ENCODE assay signal across 1 cellular context in the genomic region with DNA sequence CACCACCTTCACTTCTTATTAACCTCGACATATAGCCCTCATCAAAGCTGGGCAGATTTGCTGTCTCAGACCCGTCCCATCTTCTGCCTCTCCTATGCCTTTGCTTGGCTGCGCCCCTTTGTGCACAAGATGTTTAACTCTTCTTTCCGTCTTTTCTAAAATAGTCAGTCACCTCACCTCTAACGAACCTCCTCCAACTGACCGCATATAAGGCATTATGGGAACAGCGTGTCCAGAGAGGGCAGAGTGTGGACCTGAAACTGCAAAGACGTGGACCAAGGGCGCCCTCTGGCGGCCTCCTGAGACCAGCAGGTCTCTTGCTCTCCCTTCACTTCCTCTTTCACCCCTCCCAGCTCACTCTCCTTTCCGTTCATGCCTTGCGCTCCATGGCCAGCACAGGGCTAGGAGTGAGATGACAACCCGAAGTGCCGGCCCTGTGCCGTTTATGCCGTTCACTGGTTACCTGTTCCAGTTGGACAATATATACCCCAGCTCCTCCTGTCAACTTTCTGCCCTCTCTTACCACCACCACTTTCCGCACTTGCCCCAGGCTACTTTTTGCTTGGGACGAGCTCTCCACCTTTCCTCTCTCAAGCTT.
TF ChIP-seq lines count a peak whose summit lies in the region.

No MANE protein-coding gene starts in this region.

TF ChIP-seq in HepG2, 621 proteins besides CTCF, POLR2A, EP300 and RAD21 (continued from another document and continues in another):
- no peak for TF ChIP-seq ZBTB1 (CRISPR knock-in tag; IDR thresholded peaks at IDR 0.05; ENCODE audit: borderline replicate concordance)
- TF ChIP-seq, protein P1, sequence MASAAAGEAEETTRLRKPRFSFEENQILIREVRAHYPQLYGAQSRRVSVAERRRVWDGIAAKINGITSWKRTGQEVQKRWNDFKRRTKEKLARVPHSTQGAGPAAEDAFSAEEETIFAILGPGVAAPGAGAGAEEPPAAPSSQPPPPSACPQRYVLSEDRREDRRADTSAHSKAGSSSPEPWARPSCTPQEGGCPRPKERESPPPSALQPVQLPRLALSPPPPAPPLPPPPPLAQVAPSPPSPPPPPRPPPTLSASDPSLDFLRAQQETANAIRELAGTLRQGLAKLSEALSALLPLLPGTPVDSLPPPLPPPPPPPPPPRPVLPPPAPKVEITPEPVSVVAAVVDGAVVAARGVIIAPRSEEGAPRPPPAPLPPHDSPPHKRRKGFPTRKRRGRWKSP (CRISPR knock-in tag; IDR thresholded peaks at IDR 0.05), result 0 out of 2 replicates have a peak, but pooled peaks have one; percentile 26
- no peak for TF ChIP-seq MTF1 (CRISPR knock-in tag; IDR thresholded peaks at IDR 0.05)
- no peak for TF ChIP-seq GTF3A (CRISPR knock-in tag; conservative IDR thresholded peaks at IDR 0.05)
- TF ChIP-seq ONECUT2 (CRISPR knock-in tag; IDR thresholded peaks at IDR 0.05), result no peak
- TF ChIP-seq, protein P2, sequence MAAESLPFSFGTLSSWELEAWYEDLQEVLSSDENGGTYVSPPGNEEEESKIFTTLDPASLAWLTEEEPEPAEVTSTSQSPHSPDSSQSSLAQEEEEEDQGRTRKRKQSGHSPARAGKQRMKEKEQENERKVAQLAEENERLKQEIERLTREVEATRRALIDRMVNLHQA (CRISPR knock-in tag; IDR thresholded peaks at IDR 0.05), result no peak
- TF ChIP-seq RFX3 (CRISPR knock-in tag; IDR thresholded peaks at IDR 0.05), result no peak
- TF ChIP-seq, protein P3, sequence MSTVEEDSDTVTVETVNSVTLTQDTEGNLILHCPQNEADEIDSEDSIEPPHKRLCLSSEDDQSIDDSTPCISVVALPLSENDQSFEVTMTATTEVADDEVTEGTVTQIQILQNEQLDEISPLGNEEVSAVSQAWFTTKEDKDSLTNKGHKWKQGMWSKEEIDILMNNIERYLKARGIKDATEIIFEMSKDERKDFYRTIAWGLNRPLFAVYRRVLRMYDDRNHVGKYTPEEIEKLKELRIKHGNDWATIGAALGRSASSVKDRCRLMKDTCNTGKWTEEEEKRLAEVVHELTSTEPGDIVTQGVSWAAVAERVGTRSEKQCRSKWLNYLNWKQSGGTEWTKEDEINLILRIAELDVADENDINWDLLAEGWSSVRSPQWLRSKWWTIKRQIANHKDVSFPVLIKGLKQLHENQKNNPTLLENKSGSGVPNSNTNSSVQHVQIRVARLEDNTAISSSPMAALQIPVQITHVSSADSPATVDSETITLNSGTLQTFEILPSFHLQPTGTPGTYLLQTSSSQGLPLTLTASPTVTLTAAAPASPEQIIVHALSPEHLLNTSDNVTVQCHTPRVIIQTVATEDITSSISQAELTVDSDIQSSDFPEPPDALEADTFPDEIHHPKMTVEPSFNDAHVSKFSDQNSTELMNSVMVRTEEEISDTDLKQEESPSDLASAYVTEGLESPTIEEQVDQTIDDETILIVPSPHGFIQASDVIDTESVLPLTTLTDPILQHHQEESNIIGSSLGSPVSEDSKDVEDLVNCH (CRISPR knock-in tag; IDR thresholded peaks at IDR 0.05), result no peak
- no peak for TF ChIP-seq PAX8 (CRISPR knock-in tag; IDR thresholded peaks at IDR 0.05; ENCODE audit: borderline replicate concordance)
- TF ChIP-seq, protein P4, sequence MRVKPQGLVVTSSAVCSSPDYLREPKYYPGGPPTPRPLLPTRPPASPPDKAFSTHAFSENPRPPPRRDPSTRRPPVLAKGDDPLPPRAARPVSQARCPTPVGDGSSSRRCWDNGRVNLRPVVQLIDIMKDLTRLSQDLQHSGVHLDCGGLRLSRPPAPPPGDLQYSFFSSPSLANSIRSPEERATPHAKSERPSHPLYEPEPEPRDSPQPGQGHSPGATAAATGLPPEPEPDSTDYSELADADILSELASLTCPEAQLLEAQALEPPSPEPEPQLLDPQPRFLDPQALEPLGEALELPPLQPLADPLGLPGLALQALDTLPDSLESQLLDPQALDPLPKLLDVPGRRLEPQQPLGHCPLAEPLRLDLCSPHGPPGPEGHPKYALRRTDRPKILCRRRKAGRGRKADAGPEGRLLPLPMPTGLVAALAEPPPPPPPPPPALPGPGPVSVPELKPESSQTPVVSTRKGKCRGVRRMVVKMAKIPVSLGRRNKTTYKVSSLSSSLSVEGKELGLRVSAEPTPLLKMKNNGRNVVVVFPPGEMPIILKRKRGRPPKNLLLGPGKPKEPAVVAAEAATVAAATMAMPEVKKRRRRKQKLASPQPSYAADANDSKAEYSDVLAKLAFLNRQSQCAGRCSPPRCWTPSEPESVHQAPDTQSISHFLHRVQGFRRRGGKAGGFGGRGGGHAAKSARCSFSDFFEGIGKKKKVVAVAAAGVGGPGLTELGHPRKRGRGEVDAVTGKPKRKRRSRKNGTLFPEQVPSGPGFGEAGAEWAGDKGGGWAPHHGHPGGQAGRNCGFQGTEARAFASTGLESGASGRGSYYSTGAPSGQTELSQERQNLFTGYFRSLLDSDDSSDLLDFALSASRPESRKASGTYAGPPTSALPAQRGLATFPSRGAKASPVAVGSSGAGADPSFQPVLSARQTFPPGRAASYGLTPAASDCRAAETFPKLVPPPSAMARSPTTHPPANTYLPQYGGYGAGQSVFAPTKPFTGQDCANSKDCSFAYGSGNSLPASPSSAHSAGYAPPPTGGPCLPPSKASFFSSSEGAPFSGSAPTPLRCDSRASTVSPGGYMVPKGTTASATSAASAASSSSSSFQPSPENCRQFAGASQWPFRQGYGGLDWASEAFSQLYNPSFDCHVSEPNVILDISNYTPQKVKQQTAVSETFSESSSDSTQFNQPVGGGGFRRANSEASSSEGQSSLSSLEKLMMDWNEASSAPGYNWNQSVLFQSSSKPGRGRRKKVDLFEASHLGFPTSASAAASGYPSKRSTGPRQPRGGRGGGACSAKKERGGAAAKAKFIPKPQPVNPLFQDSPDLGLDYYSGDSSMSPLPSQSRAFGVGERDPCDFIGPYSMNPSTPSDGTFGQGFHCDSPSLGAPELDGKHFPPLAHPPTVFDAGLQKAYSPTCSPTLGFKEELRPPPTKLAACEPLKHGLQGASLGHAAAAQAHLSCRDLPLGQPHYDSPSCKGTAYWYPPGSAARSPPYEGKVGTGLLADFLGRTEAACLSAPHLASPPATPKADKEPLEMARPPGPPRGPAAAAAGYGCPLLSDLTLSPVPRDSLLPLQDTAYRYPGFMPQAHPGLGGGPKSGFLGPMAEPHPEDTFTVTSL (CRISPR knock-in tag; IDR thresholded peaks at IDR 0.05; ENCODE audit: borderline replicate concordance), result no peak
- no peak for TF ChIP-seq ZNF878 (CRISPR knock-in tag; IDR thresholded peaks at IDR 0.05)
- peak; percentile 82 for TF ChIP-seq THAP11 (CRISPR knock-in tag; IDR thresholded peaks at IDR 0.05)
- TF ChIP-seq TARDBP (CRISPR knock-in tag; IDR thresholded peaks at IDR 0.05), result peak; percentile 39; the same call in 1 of the 2 replicates
- TF ChIP-seq, protein P5, sequence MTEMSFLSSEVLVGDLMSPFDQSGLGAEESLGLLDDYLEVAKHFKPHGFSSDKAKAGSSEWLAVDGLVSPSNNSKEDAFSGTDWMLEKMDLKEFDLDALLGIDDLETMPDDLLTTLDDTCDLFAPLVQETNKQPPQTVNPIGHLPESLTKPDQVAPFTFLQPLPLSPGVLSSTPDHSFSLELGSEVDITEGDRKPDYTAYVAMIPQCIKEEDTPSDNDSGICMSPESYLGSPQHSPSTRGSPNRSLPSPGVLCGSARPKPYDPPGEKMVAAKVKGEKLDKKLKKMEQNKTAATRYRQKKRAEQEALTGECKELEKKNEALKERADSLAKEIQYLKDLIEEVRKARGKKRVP (CRISPR knock-in tag; IDR thresholded peaks at IDR 0.05), result no peak
- TF ChIP-seq ESRRA (CRISPR knock-in tag; IDR thresholded peaks at IDR 0.05; ENCODE audit: low read depth), result no peak
- TF ChIP-seq FOXO1 (CRISPR knock-in tag; IDR thresholded peaks at IDR 0.05), result 0 out of 2 replicates have a peak, but pooled peaks have one; percentile 15
- no peak for TF ChIP-seq CREB1 (IDR thresholded peaks at IDR 0.05)
- 0 out of 2 replicates have a peak, but pooled peaks have one; percentile 27 for TF ChIP-seq CREB1 (CRISPR knock-in tag; IDR thresholded peaks at IDR 0.05)
- TF ChIP-seq EED (CRISPR knock-in tag; IDR thresholded peaks at IDR 0.05), result no peak
- 0 out of 2 replicates have a peak, but pooled peaks have one; percentile 14 for TF ChIP-seq HNF4A (CRISPR knock-in tag; IDR thresholded peaks at IDR 0.05)
- peak; percentile 89 for TF ChIP-seq STAG1 (CRISPR knock-in tag; IDR thresholded peaks at IDR 0.05)
- 0 out of 2 replicates have a peak, but pooled peaks have one; percentile 66 for TF ChIP-seq ZC3H13 (CRISPR knock-in tag; IDR thresholded peaks at IDR 0.05)
- no peak for TF ChIP-seq JUNB (CRISPR knock-in tag; IDR thresholded peaks at IDR 0.05; ENCODE audit: borderline replicate concordance)
- TF ChIP-seq ZSCAN31 (CRISPR knock-in tag; IDR thresholded peaks at IDR 0.05; ENCODE audit: low read depth), result peak; percentile 26; the same call in 1 of the 2 replicates
- TF ChIP-seq, protein P6, sequence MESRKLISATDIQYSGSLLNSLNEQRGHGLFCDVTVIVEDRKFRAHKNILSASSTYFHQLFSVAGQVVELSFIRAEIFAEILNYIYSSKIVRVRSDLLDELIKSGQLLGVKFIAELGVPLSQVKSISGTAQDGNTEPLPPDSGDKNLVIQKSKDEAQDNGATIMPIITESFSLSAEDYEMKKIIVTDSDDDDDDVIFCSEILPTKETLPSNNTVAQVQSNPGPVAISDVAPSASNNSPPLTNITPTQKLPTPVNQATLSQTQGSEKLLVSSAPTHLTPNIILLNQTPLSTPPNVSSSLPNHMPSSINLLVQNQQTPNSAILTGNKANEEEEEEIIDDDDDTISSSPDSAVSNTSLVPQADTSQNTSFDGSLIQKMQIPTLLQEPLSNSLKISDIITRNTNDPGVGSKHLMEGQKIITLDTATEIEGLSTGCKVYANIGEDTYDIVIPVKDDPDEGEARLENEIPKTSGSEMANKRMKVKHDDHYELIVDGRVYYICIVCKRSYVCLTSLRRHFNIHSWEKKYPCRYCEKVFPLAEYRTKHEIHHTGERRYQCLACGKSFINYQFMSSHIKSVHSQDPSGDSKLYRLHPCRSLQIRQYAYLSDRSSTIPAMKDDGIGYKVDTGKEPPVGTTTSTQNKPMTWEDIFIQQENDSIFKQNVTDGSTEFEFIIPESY (CRISPR knock-in tag; IDR thresholded peaks at IDR 0.05), result peak; percentile 40; the same call in 1 of the 2 replicates
- TF ChIP-seq MYC (CRISPR knock-in tag; IDR thresholded peaks at IDR 0.05; ENCODE audit: borderline replicate concordance), result no peak; the same call in 1 of the 2 replicates
- TF ChIP-seq ZNF136 (CRISPR knock-in tag; IDR thresholded peaks at IDR 0.05; ENCODE audit: low read depth), result no peak
- peak; percentile 65; the same call in 1 of the 2 replicates for TF ChIP-seq SAP130 (CRISPR knock-in tag; IDR thresholded peaks at IDR 0.05; ENCODE audit: low read depth)
- TF ChIP-seq, protein P7, sequence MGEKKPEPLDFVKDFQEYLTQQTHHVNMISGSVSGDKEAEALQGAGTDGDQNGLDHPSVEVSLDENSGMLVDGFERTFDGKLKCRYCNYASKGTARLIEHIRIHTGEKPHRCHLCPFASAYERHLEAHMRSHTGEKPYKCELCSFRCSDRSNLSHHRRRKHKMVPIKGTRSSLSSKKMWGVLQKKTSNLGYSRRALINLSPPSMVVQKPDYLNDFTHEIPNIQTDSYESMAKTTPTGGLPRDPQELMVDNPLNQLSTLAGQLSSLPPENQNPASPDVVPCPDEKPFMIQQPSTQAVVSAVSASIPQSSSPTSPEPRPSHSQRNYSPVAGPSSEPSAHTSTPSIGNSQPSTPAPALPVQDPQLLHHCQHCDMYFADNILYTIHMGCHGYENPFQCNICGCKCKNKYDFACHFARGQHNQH (CRISPR knock-in tag; IDR thresholded peaks at IDR 0.05), result peak; percentile 37; the same call in 1 of the 2 replicates
- TF ChIP-seq, protein P8, sequence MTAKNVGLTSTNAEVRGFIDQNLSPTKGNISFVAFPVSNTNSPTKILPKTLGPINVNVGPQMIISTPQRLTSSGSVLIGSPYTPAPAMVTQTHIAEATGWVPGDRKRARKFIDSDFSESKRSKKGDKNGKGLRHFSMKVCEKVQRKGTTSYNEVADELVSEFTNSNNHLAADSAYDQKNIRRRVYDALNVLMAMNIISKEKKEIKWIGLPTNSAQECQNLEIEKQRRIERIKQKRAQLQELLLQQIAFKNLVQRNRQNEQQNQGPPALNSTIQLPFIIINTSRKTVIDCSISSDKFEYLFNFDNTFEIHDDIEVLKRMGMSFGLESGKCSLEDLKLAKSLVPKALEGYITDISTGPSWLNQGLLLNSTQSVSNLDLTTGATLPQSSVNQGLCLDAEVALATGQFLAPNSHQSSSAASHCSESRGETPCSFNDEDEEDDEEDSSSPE (CRISPR knock-in tag; IDR thresholded peaks at IDR 0.05), result 0 out of 2 replicates have a peak, but pooled peaks have one; percentile 27
- TF ChIP-seq ZNF724P (CRISPR knock-in tag; IDR thresholded peaks at IDR 0.05; ENCODE audit: borderline replicate concordance), result no peak
- TF ChIP-seq, protein P9, sequence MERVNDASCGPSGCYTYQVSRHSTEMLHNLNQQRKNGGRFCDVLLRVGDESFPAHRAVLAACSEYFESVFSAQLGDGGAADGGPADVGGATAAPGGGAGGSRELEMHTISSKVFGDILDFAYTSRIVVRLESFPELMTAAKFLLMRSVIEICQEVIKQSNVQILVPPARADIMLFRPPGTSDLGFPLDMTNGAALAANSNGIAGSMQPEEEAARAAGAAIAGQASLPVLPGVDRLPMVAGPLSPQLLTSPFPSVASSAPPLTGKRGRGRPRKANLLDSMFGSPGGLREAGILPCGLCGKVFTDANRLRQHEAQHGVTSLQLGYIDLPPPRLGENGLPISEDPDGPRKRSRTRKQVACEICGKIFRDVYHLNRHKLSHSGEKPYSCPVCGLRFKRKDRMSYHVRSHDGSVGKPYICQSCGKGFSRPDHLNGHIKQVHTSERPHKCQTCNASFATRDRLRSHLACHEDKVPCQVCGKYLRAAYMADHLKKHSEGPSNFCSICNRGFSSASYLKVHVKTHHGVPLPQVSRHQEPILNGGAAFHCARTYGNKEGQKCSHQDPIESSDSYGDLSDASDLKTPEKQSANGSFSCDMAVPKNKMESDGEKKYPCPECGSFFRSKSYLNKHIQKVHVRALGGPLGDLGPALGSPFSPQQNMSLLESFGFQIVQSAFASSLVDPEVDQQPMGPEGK (CRISPR knock-in tag; IDR thresholded peaks at IDR 0.05), result peak; percentile 53
- TF ChIP-seq MIER2 (CRISPR knock-in tag; IDR thresholded peaks at IDR 0.05), result no peak
- TF ChIP-seq MXI1 (IDR thresholded peaks at IDR 0.05; ENCODE audit: borderline replicate concordance, low read depth, low read length), result peak; percentile 50; the same call in 1 of the 3 replicates
- TF ChIP-seq TGIF2 (CRISPR knock-in tag; IDR thresholded peaks at IDR 0.05), result peak; percentile 49; the same call in 1 of the 2 replicates
- peak; percentile 24; the same call in 1 of the 2 replicates for TF ChIP-seq CREM (IDR thresholded peaks at IDR 0.05)
- no peak for TF ChIP-seq CREM (CRISPR knock-in tag; IDR thresholded peaks at IDR 0.05)
